In the genomic region with DNA sequence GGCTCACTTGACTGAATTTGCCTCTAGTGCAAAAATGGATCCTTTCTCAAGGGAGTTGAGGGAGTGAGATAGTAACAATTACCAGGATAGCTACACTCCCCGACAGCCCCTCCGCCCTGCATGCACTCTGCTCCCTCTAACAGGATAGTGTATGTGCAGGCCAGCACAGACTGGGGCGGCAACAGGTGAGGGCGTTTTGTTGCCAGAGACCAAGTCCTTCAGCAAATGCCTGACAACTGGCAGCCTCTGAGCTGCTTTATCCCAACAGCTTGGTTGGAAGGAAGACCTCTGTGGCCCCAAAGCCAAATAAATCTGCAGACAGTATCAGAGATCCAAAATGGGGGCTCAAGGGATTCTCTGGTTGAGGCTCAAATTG, we compare ENCODE assay signal across 14 cellular contexts.
DNase-seq lines count a peak whose midpoint lies in the region; ATAC-seq and TF ChIP-seq lines count a peak whose summit lies in the region.
"Had no signal": no experiment of that assay in that cellular context is flagged by ENCODE, and none has a peak within 500 bp of the region (broad histone marks: within the 10 kb centered on the region; RNA-seq: fewer than 3 reads in every experiment).

No MANE protein-coding gene starts in this region.

- intact Hi-C loops in activated naive CD4-positive, alpha-beta T cell treated with anti-CD3 and anti-CD28 coated beads for 36 hours (cut with micrococcal nuclease), result loop anchor here (1.0 kb wide), 4 partner anchors 86 to 604 kb away; a partner anchor contains a TSS
- intact Hi-C loops in spleen (cut with DNase I; ENCODE audit: low total_unique reads), result loop anchor here (5.0 kb wide), 2 partner anchors 198 to 608 kb away; no protein-coding TSS in a partner anchor

- H3K4me3 ChIP-seq in spleen, result no peak overlapping the region
- H3K4me3 ChIP-seq: A549, esophagus squamous epithelium, left lung, SJSA1 had no signal

- CTCF ChIA-PET in activated naive CD4-positive, alpha-beta T cell treated with anti-CD3 and anti-CD28 coated beads for 36 hours (lab: Charles Lee), result interaction anchor here (0.6 to 4.4 kb wide), 23 partner anchors 8 to 1365 kb away, joined by 3 to 69 read pairs (median 5); no protein-coding TSS in a partner anchor
- CTCF ChIA-PET in RWPE1 (lab: Yijun Ruan, JAX), result interaction anchor here (0.5 to 2.8 kb wide), 17 partner anchors 8 to 606 kb away, joined by 3 to 23 read pairs (median 4); a partner anchor contains a TSS

- H3K4me1 ChIP-seq in spleen, result peaks cover 0 to 25% (median 12%) of the 10 kb centered on the region in 6 donors
- H3K4me1 ChIP-seq: left lung had no signal

- no peak for DNase-seq in activated naive CD4-positive, alpha-beta T cell treated with anti-CD3 and anti-CD28 coated beads for 36 hours
- no peak for DNase-seq in activated naive CD4-positive, alpha-beta T cell treated with anti-CD3 and anti-CD28 coated beads, Interleukin-2, amount 50 U/mL, for 16 hours
- DNase-seq in RWPE1 (ENCODE audit: low spot score) (no peak), glutamatergic neuron (no peak), spleen (peak; percentile 59), HUDEP-2 (lab: John Stamatoyannopoulos, UW; ENCODE audit: unreplicated experiment in 76 of 76) (no peak)
- DNase-seq: esophagus squamous epithelium had no signal

- H3K27ac Mint-ChIP-seq in activated naive CD4-positive, alpha-beta T cell treated with anti-CD3 and anti-CD28 coated beads for 36 hours, result peak overlapping the region; percentile 46
- peak overlapping the region; percentile 17 for H3K27ac Mint-ChIP-seq in glutamatergic neuron (ENCODE audit: unreplicated experiment)
- H3K27ac Mint-ChIP-seq: activated CD4-positive, alpha-beta memory T cell treated with anti-CD3 and anti-CD28 coated beads, Interleukin-2, amount 10 ng/mL, durations not matched to agents 7 days and 5 days; CD14-positive monocyte had no signal

- no peak for TF ChIP-seq POLR2A in spleen (IDR thresholded peaks at IDR 0.05)

- H3K36me3 Mint-ChIP-seq in activated naive CD4-positive, alpha-beta T cell treated with anti-CD3 and anti-CD28 coated beads for 36 hours (ENCODE audit: low read depth), result peaks cover 16% of the 10 kb centered on the region
- H3K36me3 Mint-ChIP-seq in glutamatergic neuron (ENCODE audit: unreplicated experiment), result no peaks in the 10 kb centered on the region

- peaks cover 0 to 40% (median 3%) of the 10 kb centered on the region in 6 donors for H3K36me3 ChIP-seq in spleen

- H3K27ac ChIP-seq in RWPE1, result peak overlapping the region; percentile 47
- no peak overlapping the region for H3K27ac ChIP-seq in spleen
- H3K27ac ChIP-seq: A549, esophagus squamous epithelium, left lung, SJSA1 had no signal

- H3K9me3 Mint-ChIP-seq in activated naive CD4-positive, alpha-beta T cell treated with anti-CD3 and anti-CD28 coated beads for 36 hours, result no peaks in the 10 kb centered on the region
- H3K9me3 Mint-ChIP-seq in glutamatergic neuron (ENCODE audit: unreplicated experiment), result peaks cover 10% of the 10 kb centered on the region
- H3K9me3 Mint-ChIP-seq: activated CD4-positive, alpha-beta memory T cell treated with anti-CD3 and anti-CD28 coated beads, Interleukin-2, amount 10 ng/mL, durations not matched to agents 7 days and 5 days had no signal

- no peaks in the 10 kb centered on the region for H3K27me3 Mint-ChIP-seq in activated naive CD4-positive, alpha-beta T cell treated with anti-CD3 and anti-CD28 coated beads for 36 hours (ENCODE audit: low read depth)
- H3K27me3 Mint-ChIP-seq in glutamatergic neuron (ENCODE audit: unreplicated experiment), result peaks cover 10% of the 10 kb centered on the region
- H3K27me3 Mint-ChIP-seq: activated CD4-positive, alpha-beta memory T cell treated with anti-CD3 and anti-CD28 coated beads, Interleukin-2, amount 10 ng/mL, durations not matched to agents 7 days and 5 days had no signal

- TF ChIP-seq CTCF in RWPE1 (conservative IDR thresholded peaks at IDR 0.05; ENCODE audit: low read depth) (no peak), glutamatergic neuron (IDR thresholded peaks at IDR 0.05; ENCODE audit: partially characterized antibody, unreplicated experiment) (no peak), spleen (IDR thresholded peaks at IDR 0.05 in 8 of 11, conservative IDR thresholded peaks at IDR 0.05 in 3 of 11) (no peak)

- no peak overlapping the region for H3K4me3 Mint-ChIP-seq in activated naive CD4-positive, alpha-beta T cell treated with anti-CD3 and anti-CD28 coated beads for 36 hours
- H3K4me3 Mint-ChIP-seq in glutamatergic neuron (ENCODE audit: unreplicated experiment), result peak overlapping the region; percentile 42
- H3K4me3 Mint-ChIP-seq: activated CD4-positive, alpha-beta memory T cell treated with anti-CD3 and anti-CD28 coated beads, Interleukin-2, amount 10 ng/mL, durations not matched to agents 7 days and 5 days; CD14-positive monocyte had no signal

- peaks cover 0 to 22% (median 0%) of the 10 kb centered on the region in 7 donors for H3K27me3 ChIP-seq in spleen (replicated peaks in 1 of 7)
- H3K27me3 ChIP-seq: SJSA1 had no signal

- H3K9me3 ChIP-seq in spleen, result no peaks in the 10 kb centered on the region
- H3K9me3 ChIP-seq: A549, esophagus squamous epithelium, left lung, SJSA1 had no signal

- POLR2A ChIA-PET in RWPE1 (lab: Yijun Ruan, JAX; ENCODE audit: low non-redundant PET), result no interaction called here

- peaks cover 1% of the 10 kb centered on the region for H3K4me1 Mint-ChIP-seq in activated naive CD4-positive, alpha-beta T cell treated with anti-CD3 and anti-CD28 coated beads for 36 hours (ENCODE audit: low read depth)
- H3K4me1 Mint-ChIP-seq in glutamatergic neuron (ENCODE audit: low read depth, unreplicated experiment), result peaks cover 53% of the 10 kb centered on the region
- H3K4me1 Mint-ChIP-seq: CD14-positive monocyte had no signal

- WGBS in spleen, 5 donors, result 70 to 97% (median 94%) methylated on average over 4 of the region's 4 CpGs

- ATAC-seq in HG02759 (IDR thresholded peaks at IDR 0.05; ENCODE audit: unreplicated experiment), result no peak
- ATAC-seq in GM21447 (IDR thresholded peaks at IDR 0.05; ENCODE audit: unreplicated experiment), result no peak
